Comparison of ENCODE assay signal across 1 cellular context in genomic region chr2:11342561-11343343, GRCh38.
TF ChIP-seq lines count a peak whose summit lies in the region.

No MANE protein-coding gene starts in this region.

TF ChIP-seq in HepG2, 621 proteins besides CTCF, POLR2A, EP300 and RAD21 (continued from another document and continues in another):
- TF ChIP-seq ZNF276 (CRISPR knock-in tag; IDR thresholded peaks at IDR 0.05; ENCODE audit: low read depth), result no peak
- TF ChIP-seq ZNF747 (CRISPR knock-in tag; IDR thresholded peaks at IDR 0.05; ENCODE audit: borderline replicate concordance), result 0 out of 2 replicates have a peak, but pooled peaks have one; percentile 31
- no peak for TF ChIP-seq TMF1 (CRISPR knock-in tag; IDR thresholded peaks at IDR 0.05; ENCODE audit: low read depth)
- peak; percentile 74; the same call in 1 of the 2 replicates for TF ChIP-seq ZNF609 (CRISPR knock-in tag; IDR thresholded peaks at IDR 0.05; ENCODE audit: borderline replicate concordance)
- TF ChIP-seq ETV5 (CRISPR knock-in tag; IDR thresholded peaks at IDR 0.05; ENCODE audit: borderline replicate concordance), result peak; percentile 76; the same call in 1 of the 2 replicates
- TF ChIP-seq ZNF737 (CRISPR knock-in tag; IDR thresholded peaks at IDR 0.05; ENCODE audit: borderline replicate concordance), result no peak
- TF ChIP-seq MAX (IDR thresholded peaks at IDR 0.05), result 0 out of 2 replicates have a peak, but pooled peaks have one; percentile 46
- TF ChIP-seq GATA4 (IDR thresholded peaks at IDR 0.05; ENCODE audit: borderline replicate concordance, low read depth), result peak; percentile 33; the same call in 1 of the 2 replicates
- TF ChIP-seq MBD4 (IDR thresholded peaks at IDR 0.05; ENCODE audit: borderline replicate concordance, low read length), result peak; percentile 92
- TF ChIP-seq ZNF318 (CRISPR knock-in tag; IDR thresholded peaks at IDR 0.05), result no peak
- TF ChIP-seq SNAPC2 (CRISPR knock-in tag; IDR thresholded peaks at IDR 0.05), result no peak
- 0 out of 2 replicates have a peak, but pooled peaks have one; percentile 33 for TF ChIP-seq MNT (IDR thresholded peaks at IDR 0.05)
- TF ChIP-seq ZNF138 (CRISPR knock-in tag; IDR thresholded peaks at IDR 0.05; ENCODE audit: low read depth), result no peak
- no peak for TF ChIP-seq HOXA9 (CRISPR knock-in tag; IDR thresholded peaks at IDR 0.05; ENCODE audit: borderline replicate concordance)
- peak; percentile 21; the same call in 1 of the 2 replicates for TF ChIP-seq ZNF746 (CRISPR knock-in tag; IDR thresholded peaks at IDR 0.05)
- TF ChIP-seq ZFY (CRISPR knock-in tag; IDR thresholded peaks at IDR 0.05), result no peak
- TF ChIP-seq AGO2 (optimal IDR thresholded peaks at IDR 0.05; ENCODE audit: low read depth, low read length), result no peak
- TF ChIP-seq AGO1 (IDR thresholded peaks at IDR 0.05; ENCODE audit: low read depth, low read length, poor library complexity, severe bottlenecking), result no peak
- TF ChIP-seq ZFP36L1 (CRISPR knock-in tag; IDR thresholded peaks at IDR 0.05), result peak; percentile 67; the same call in 1 of the 2 replicates
- no peak; the same call in 1 of the 2 replicates for TF ChIP-seq ZSCAN31 (CRISPR knock-in tag; IDR thresholded peaks at IDR 0.05; ENCODE audit: low read depth)
- peak; percentile 46; the same call in 1 of the 2 replicates for TF ChIP-seq CREB1 (IDR thresholded peaks at IDR 0.05)
- TF ChIP-seq CREB1 (CRISPR knock-in tag; IDR thresholded peaks at IDR 0.05), result peak; percentile 79
- 0 out of 2 replicates have a peak, but pooled peaks have one; percentile 20 for TF ChIP-seq ZNF710 (CRISPR knock-in tag; IDR thresholded peaks at IDR 0.05; ENCODE audit: borderline replicate concordance)
- TF ChIP-seq ZBTB25 (CRISPR knock-in tag; IDR thresholded peaks at IDR 0.05), result no peak
- TF ChIP-seq TFDP1 (CRISPR knock-in tag; IDR thresholded peaks at IDR 0.05; ENCODE audit: borderline replicate concordance), result no peak
- no peak for TF ChIP-seq ZNF18 (CRISPR knock-in tag; IDR thresholded peaks at IDR 0.05; ENCODE audit: insufficient replicate concordance)
- TF ChIP-seq TEAD3 (CRISPR knock-in tag; optimal IDR thresholded peaks at IDR 0.05; ENCODE audit: borderline replicate concordance), result peak; percentile 80
- peak; percentile 59; the same call in 1 of the 2 replicates for TF ChIP-seq CREM (IDR thresholded peaks at IDR 0.05)
- TF ChIP-seq CREM (CRISPR knock-in tag; IDR thresholded peaks at IDR 0.05), result no peak
- TF ChIP-seq GATAD1 (CRISPR knock-in tag; IDR thresholded peaks at IDR 0.05), result peak; percentile 60; the same call in 1 of the 2 replicates
